In genomic region chr17:32461853-32462617, GRCh38 we compare ENCODE assay signal across 8 cellular contexts. TPM values are rescaled to one million over a fixed set of nuclear protein-coding genes. Genes with fewer than 3 reads are reported as not detected.
DNase-seq lines count a peak whose midpoint lies in the region; ATAC-seq, FAIRE-seq and TF ChIP-seq lines count a peak whose summit lies in the region.

No MANE protein-coding gene starts in this region.

- TF ChIP-seq CTCF in D721Med (IDR thresholded peaks at IDR 0.05; ENCODE audit: insufficient read depth, missing control alignments), result peak; percentile 62
- peak; percentile 47 for TF ChIP-seq CTCF in LNCaP clone FGC (IDR thresholded peaks at IDR 0.05; ENCODE audit: control insufficient read depth, extremely low read depth, insufficient read depth)
- peak; percentile 58 for TF ChIP-seq CTCF in left ventricle myocardium inferior (IDR thresholded peaks at IDR 0.05; ENCODE audit: borderline replicate concordance)

- peak overlapping the region; percentile 27 for H3K27ac Mint-ChIP-seq in activated naive CD4-positive, alpha-beta T cell treated with anti-CD3 and anti-CD28 coated beads, Interleukin-2, amount 50 U/mL, for 24 hours

- no peak for ATAC-seq in HG03521 (IDR thresholded peaks at IDR 0.05; ENCODE audit: unreplicated experiment)

- no peaks in the 10 kb centered on the region for H3K4me1 ChIP-seq in SJSA1 (replicated peaks)
- H3K4me1 ChIP-seq in left ventricle myocardium inferior, result peaks cover 18% of the 10 kb centered on the region

- DNase-seq in D721Med (ENCODE audit: insufficient read length, low spot score) (no peak), LNCaP clone FGC (ENCODE audit: low read depth) (peak; percentile 27), SJSA1 (ENCODE audit: low read depth in 1 of 2, low spot score in 2 of 2) (peak; percentile 47 to 63), left ventricle myocardium inferior (no peak), 8988T (no peak)
- DNase-seq in stimulated activated CD4-positive, alpha-beta T cell treated with anti-CD3 and anti-CD28 coated beads, Interleukin-12 subunit alpha, Interleukin-12 subunit beta, amount 100 ng/mL, for 48 hours (ENCODE audit: low read depth in 2 of 3, low spot score in 1 of 3), result peak; percentile 25 to 76 (median 58)

- H3K4me3 Mint-ChIP-seq in activated naive CD4-positive, alpha-beta T cell treated with anti-CD3 and anti-CD28 coated beads, Interleukin-2, amount 50 U/mL, for 24 hours, result peak overlapping the region; percentile 6

- FAIRE-seq in D721Med (lab: Jason Lieb, UNC), result no peak

- H3K9me3 Mint-ChIP-seq in activated naive CD4-positive, alpha-beta T cell treated with anti-CD3 and anti-CD28 coated beads, Interleukin-2, amount 50 U/mL, for 24 hours, result no peaks in the 10 kb centered on the region

- H3K27ac ChIP-seq in SJSA1, result no peak overlapping the region
- H3K27ac ChIP-seq in left ventricle myocardium inferior (replicated peaks), result no peak overlapping the region

- intact Hi-C loops in left ventricle myocardium inferior (cut with micrococcal nuclease), result loop anchor here (5.0 kb wide), 1 partner anchor 295 kb away; no protein-coding TSS in a partner anchor

- peaks cover 40% of the 10 kb centered on the region for H3K4me1 Mint-ChIP-seq in activated naive CD4-positive, alpha-beta T cell treated with anti-CD3 and anti-CD28 coated beads, Interleukin-2, amount 50 U/mL, for 24 hours

- H3K36me3 ChIP-seq in SJSA1 (peaks cover 93% of the 10 kb centered on the region), left ventricle myocardium inferior (peaks cover 90% of the 10 kb centered on the region)

- H3K36me3 Mint-ChIP-seq in activated naive CD4-positive, alpha-beta T cell treated with anti-CD3 and anti-CD28 coated beads, Interleukin-2, amount 50 U/mL, for 24 hours, result peaks cover 19% of the 10 kb centered on the region

- H3K9me3 ChIP-seq in SJSA1 (replicated peaks) (no peaks in the 10 kb centered on the region), left ventricle myocardium inferior (replicated peaks) (no peaks in the 10 kb centered on the region)

- no peak overlapping the region for H3K4me3 ChIP-seq in LNCaP clone FGC (ENCODE audit: low read depth, low read length)
- no peak overlapping the region for H3K4me3 ChIP-seq in SJSA1
- H3K4me3 ChIP-seq in left ventricle myocardium inferior, result no peak overlapping the region

- no peaks in the 10 kb centered on the region for H3K27me3 Mint-ChIP-seq in activated naive CD4-positive, alpha-beta T cell treated with anti-CD3 and anti-CD28 coated beads, Interleukin-2, amount 50 U/mL, for 24 hours

- no peaks in the 10 kb centered on the region for H3K27me3 ChIP-seq in SJSA1 (replicated peaks)
- H3K27me3 ChIP-seq in left ventricle myocardium inferior (ENCODE audit: low read depth), result no peaks in the 10 kb centered on the region

RNA-seq across cellular contexts. Expression of gene PSMD11, which starts 17.7 kb away (rescaled TPM):
- total RNA-seq in SJSA1 (2014; rRNA removed; shearing (Covaris generic)), result 100 and 115 TPM in 2 replicates
- total RNA-seq in left ventricle myocardium inferior, result 63.7 TPM

RNA-seq across cellular contexts. Expression of gene CDK5R1, which starts 24.8 kb away (rescaled TPM):
- 2.5 and 2.9 TPM in 2 replicates for total RNA-seq in SJSA1 (2014; rRNA removed; shearing (Covaris generic))
- 1.5 TPM for total RNA-seq in left ventricle myocardium inferior

Comparison
In these comparisons a context has a peak if more than half of its experiments do, and no peak if none do; other contexts are left out.
1. DNase-seq: peak in LNCaP clone FGC (single experiment), SJSA1 (2 of 2) and stimulated activated CD4-positive, alpha-beta T cell treated with anti-CD3 and anti-CD28 coated beads, Interleukin-12 subunit alpha, Interleukin-12 subunit beta, amount 100 ng/mL, for 48 hours (3 of 3); none in D721Med (single experiment), left ventricle myocardium inferior (single experiment) and 8988T (single experiment).
2. Peak in every context shown above with its lines, with median percentiles within 50 percentile points of each other: CTCF ChIP-seq.